1 cellular context compared by ENCODE assay signal in the genomic region with DNA sequence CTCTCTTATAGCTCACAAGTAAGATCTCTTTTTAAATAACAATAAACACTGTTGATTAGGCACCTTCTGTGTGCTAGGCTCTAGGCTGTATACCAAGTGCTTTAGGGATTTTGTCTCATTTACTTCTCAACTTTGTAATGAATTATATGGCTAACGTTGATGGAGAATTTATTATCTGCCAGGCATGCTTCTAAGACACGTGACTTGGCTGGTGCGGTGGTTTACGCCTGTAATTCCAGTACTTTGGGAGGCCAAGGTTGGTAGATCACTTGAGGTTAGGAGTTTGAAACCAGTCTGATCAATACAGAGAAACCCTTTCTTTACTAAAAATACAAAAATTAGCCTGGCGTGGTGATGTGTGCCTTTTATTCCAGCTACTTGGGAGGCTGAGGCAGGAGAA.
TF ChIP-seq lines count a peak whose summit lies in the region.

No MANE protein-coding gene starts in this region.

TF ChIP-seq in K562, 482 proteins besides CTCF, POLR2A, EP300 and RAD21 (continued from another document):
- TF ChIP-seq RNF219 (CRISPR knock-in tag; IDR thresholded peaks at IDR 0.05) (no peak), NONO (IDR thresholded peaks at IDR 0.05; ENCODE audit: low read depth in 2 of 2, low read length in 1 of 2) (no peak), TCF3 (CRISPR knock-in tag; IDR thresholded peaks at IDR 0.05) (no peak), STAG1 (CRISPR knock-in tag; IDR thresholded peaks at IDR 0.05; ENCODE audit: borderline replicate concordance) (no peak), TCF7L2 (IDR thresholded peaks at IDR 0.05; ENCODE audit: low read depth, low read length) (no peak), NFATC3 (IDR thresholded peaks at IDR 0.05) (no peak), BHLHE40 (IDR thresholded peaks at IDR 0.05; ENCODE audit: low read length) (0 out of 2 replicates have a peak, but pooled peaks have one; percentile 24), PTRF (tag; IDR thresholded peaks at IDR 0.05) (no peak), ZNF518B (CRISPR knock-in tag; IDR thresholded peaks at IDR 0.05) (no peak), JUND (IDR thresholded peaks at IDR 0.05; ENCODE audit: borderline replicate concordance, low read depth, low read length) (no peak), JUND (tag; IDR thresholded peaks at IDR 0.05; ENCODE audit: borderline replicate concordance, low read depth, low read length) (no peak), ZNF282 (CRISPR knock-in tag; IDR thresholded peaks at IDR 0.05) (no peak), RAD51 (IDR thresholded peaks at IDR 0.05; ENCODE audit: borderline replicate concordance, low read depth) (peak; percentile 66; the same call in 1 of the 2 replicates), HIVEP1 (CRISPR knock-in tag; IDR thresholded peaks at IDR 0.05) (no peak), RBM39 (optimal IDR thresholded peaks at IDR 0.05; ENCODE audit: low read depth, low read length) (no peak), HDAC3 (IDR thresholded peaks at IDR 0.05; ENCODE audit: borderline replicate concordance, partially characterized antibody) (no peak), RUNX1 (IDR thresholded peaks at IDR 0.05; ENCODE audit: low read depth) (no peak), CBFA2T2 (conservative IDR thresholded peaks at IDR 0.05) (0 out of 2 replicates have a peak, but pooled peaks have one; percentile 13), CXXC5 (CRISPR knock-in tag; IDR thresholded peaks at IDR 0.05) (peak; percentile 14; the same call in 1 of the 2 replicates), SRSF9 (IDR thresholded peaks at IDR 0.05; ENCODE audit: borderline replicate concordance, low read depth, low read length) (no peak), BRD4 (IDR thresholded peaks at IDR 0.05) (no peak), ATF1 (CRISPR knock-in tag; IDR thresholded peaks at IDR 0.05) (no peak), ATF1 (tag; IDR thresholded peaks at IDR 0.05) (no peak), MGA (IDR thresholded peaks at IDR 0.05) (peak; percentile 47; the same call in 1 of the 2 replicates), TOE1 (IDR thresholded peaks at IDR 0.05; ENCODE audit: borderline replicate concordance) (peak; percentile 57; the same call in 1 of the 2 replicates), TOE1 (CRISPR knock-in tag; IDR thresholded peaks at IDR 0.05; ENCODE audit: borderline replicate concordance, low read depth) (no peak)
- TF ChIP-seq, protein P1, sequence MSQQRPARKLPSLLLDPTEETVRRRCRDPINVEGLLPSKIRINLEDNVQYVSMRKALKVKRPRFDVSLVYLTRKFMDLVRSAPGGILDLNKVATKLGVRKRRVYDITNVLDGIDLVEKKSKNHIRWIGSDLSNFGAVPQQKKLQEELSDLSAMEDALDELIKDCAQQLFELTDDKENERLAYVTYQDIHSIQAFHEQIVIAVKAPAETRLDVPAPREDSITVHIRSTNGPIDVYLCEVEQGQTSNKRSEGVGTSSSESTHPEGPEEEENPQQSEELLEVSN (IDR thresholded peaks at IDR 0.05; ENCODE audit: borderline replicate concordance in 1 of 2, extremely low read depth in 1 of 2, insufficient read depth in 1 of 2, insufficient read length in 1 of 2, low read depth in 1 of 2, low read length in 1 of 2, poor library complexity in 1 of 2, severe bottlenecking in 1 of 2): peak in 1 of 2 experiments; percentile 25
- TF ChIP-seq, protein P2, sequence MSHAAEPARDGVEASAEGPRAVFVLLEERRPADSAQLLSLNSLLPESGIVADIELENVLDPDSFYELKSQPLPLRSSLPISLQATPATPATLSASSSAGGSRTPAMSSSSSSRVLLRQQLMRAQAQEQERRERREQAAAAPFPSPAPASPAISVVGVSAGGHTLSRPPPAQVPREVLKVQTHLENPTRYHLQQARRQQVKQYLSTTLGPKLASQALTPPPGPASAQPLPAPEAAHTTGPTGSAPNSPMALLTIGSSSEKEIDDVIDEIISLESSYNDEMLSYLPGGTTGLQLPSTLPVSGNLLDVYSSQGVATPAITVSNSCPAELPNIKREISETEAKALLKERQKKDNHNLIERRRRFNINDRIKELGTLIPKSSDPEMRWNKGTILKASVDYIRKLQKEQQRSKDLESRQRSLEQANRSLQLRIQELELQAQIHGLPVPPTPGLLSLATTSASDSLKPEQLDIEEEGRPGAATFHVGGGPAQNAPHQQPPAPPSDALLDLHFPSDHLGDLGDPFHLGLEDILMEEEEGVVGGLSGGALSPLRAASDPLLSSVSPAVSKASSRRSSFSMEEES (CRISPR knock-in tag; IDR thresholded peaks at IDR 0.05): peak; percentile 45
- TF ChIP-seq, protein P3, sequence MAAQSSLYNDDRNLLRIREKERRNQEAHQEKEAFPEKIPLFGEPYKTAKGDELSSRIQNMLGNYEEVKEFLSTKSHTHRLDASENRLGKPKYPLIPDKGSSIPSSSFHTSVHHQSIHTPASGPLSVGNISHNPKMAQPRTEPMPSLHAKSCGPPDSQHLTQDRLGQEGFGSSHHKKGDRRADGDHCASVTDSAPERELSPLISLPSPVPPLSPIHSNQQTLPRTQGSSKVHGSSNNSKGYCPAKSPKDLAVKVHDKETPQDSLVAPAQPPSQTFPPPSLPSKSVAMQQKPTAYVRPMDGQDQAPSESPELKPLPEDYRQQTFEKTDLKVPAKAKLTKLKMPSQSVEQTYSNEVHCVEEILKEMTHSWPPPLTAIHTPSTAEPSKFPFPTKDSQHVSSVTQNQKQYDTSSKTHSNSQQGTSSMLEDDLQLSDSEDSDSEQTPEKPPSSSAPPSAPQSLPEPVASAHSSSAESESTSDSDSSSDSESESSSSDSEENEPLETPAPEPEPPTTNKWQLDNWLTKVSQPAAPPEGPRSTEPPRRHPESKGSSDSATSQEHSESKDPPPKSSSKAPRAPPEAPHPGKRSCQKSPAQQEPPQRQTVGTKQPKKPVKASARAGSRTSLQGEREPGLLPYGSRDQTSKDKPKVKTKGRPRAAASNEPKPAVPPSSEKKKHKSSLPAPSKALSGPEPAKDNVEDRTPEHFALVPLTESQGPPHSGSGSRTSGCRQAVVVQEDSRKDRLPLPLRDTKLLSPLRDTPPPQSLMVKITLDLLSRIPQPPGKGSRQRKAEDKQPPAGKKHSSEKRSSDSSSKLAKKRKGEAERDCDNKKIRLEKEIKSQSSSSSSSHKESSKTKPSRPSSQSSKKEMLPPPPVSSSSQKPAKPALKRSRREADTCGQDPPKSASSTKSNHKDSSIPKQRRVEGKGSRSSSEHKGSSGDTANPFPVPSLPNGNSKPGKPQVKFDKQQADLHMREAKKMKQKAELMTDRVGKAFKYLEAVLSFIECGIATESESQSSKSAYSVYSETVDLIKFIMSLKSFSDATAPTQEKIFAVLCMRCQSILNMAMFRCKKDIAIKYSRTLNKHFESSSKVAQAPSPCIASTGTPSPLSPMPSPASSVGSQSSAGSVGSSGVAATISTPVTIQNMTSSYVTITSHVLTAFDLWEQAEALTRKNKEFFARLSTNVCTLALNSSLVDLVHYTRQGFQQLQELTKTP (IDR thresholded peaks at IDR 0.05; ENCODE audit: low read depth in 1 of 2, partially characterized antibody in 2 of 2): no peak
